ENCODE assay signal across 19 cellular contexts in genomic region chr5:30736642-30737041, GRCh38.
DNase-seq lines count a peak whose midpoint lies in the region; ATAC-seq, FAIRE-seq and TF ChIP-seq lines count a peak whose summit lies in the region.
"Had no signal": no experiment of that assay in that cellular context is flagged by ENCODE, and none has a peak within 500 bp of the region (broad histone marks: within the 10 kb centered on the region; RNA-seq: fewer than 3 reads in every experiment).

No MANE protein-coding gene starts in this region.

- no peaks in the 10 kb centered on the region for H3K36me3 ChIP-seq in astrocyte (ENCODE audit: insufficient read depth, low read length)
- no peaks in the 10 kb centered on the region for H3K36me3 ChIP-seq in transverse colon

- H3K27ac ChIP-seq in astrocyte (ENCODE audit: low read depth, low read length) (no peak overlapping the region), transverse colon (no peak overlapping the region)
- H3K27ac ChIP-seq: A549, RWPE1 had no signal

- TF ChIP-seq POLR2A in transverse colon (IDR thresholded peaks at IDR 0.05), result no peak

- H3K4me3 ChIP-seq in astrocyte (ENCODE audit: insufficient read depth, low read depth, low read length), result no peak overlapping the region
- H3K4me3 ChIP-seq in transverse colon, result no peak overlapping the region
- H3K4me3 ChIP-seq: A549, K562 had no signal

- TF ChIP-seq CTCF in astrocyte (IDR thresholded peaks at IDR 0.05; ENCODE audit: insufficient read depth, low read depth, low read length) (no peak), omental fat pad (IDR thresholded peaks at IDR 0.05) (no peak), transverse colon (IDR thresholded peaks at IDR 0.05) (no peak)

- H3K27me3 Mint-ChIP-seq in astrocyte (ENCODE audit: low read depth, unreplicated experiment), result no peaks in the 10 kb centered on the region
- no peaks in the 10 kb centered on the region for H3K27me3 Mint-ChIP-seq in stimulated activated memory B cell treated with anti-CD40 and anti-IgM and Interleukin-4, amounts not matched to agents 10 μg/mL and 1 μg/mL and 100 μg/mL, for 72 hours
- H3K27me3 Mint-ChIP-seq: CD4-positive, CD25-positive, alpha-beta regulatory T cell had no signal

- no peak overlapping the region for H3K9ac ChIP-seq in astrocyte (ENCODE audit: low read length)

- no peak overlapping the region for H3K4me2 ChIP-seq in astrocyte (ENCODE audit: low read length)
- H3K4me2 ChIP-seq: A549 had no signal

- FAIRE-seq in astrocyte (lab: Jason Lieb, UNC), result no peak
- FAIRE-seq: A549, K562 had no signal

- no peak for TF ChIP-seq EP300 in transverse colon (IDR thresholded peaks at IDR 0.05; ENCODE audit: low read depth)

- in situ Hi-C loops in transverse colon (cut with MboI; ENCODE audit: low pct_ligation_motif_present in 1 of 4, low pct_unique_long_range_greater_than_20kb in 1 of 4, low sequenced_read_pairs in 3 of 4), result no loop called here

- H3K79me2 ChIP-seq in astrocyte (ENCODE audit: insufficient read depth, low read length), result no peaks in the 10 kb centered on the region

- peaks cover 26% of the 10 kb centered on the region for H3K4me1 Mint-ChIP-seq in astrocyte (ENCODE audit: low read depth, unreplicated experiment)
- no peaks in the 10 kb centered on the region for H3K4me1 Mint-ChIP-seq in stimulated activated memory B cell treated with anti-CD40 and anti-IgM and Interleukin-4, amounts not matched to agents 10 μg/mL and 1 μg/mL and 100 μg/mL, for 72 hours
- H3K4me1 Mint-ChIP-seq: CD4-positive, CD25-positive, alpha-beta regulatory T cell had no signal

- H4K20me1 ChIP-seq in astrocyte (ENCODE audit: insufficient read depth, low read length), result no peaks in the 10 kb centered on the region

- H3K4me1 ChIP-seq in astrocyte (ENCODE audit: insufficient read depth, low read length) (no peaks in the 10 kb centered on the region), transverse colon (no peaks in the 10 kb centered on the region)
- H3K4me1 ChIP-seq: A549 had no signal

- peak; percentile 41 for ATAC-seq in omental fat pad (ENCODE audit: low FRiP score)
- no peak for ATAC-seq in stimulated activated memory B cell treated with anti-CD40 and anti-IgM and Interleukin-4, amounts not matched to agents 10 μg/mL and 1 μg/mL and 100 μg/mL, for 72 hours
- ATAC-seq: A549, K562 had no signal

- no peak overlapping the region for H3K4me3 Mint-ChIP-seq in astrocyte (ENCODE audit: unreplicated experiment)
- no peak overlapping the region for H3K4me3 Mint-ChIP-seq in stimulated activated memory B cell treated with anti-CD40 and anti-IgM and Interleukin-4, amounts not matched to agents 10 μg/mL and 1 μg/mL and 100 μg/mL, for 72 hours
- H3K4me3 Mint-ChIP-seq: CD4-positive, CD25-positive, alpha-beta regulatory T cell had no signal

- intact Hi-C loops in transverse colon (cut with DNase I; ENCODE audit: low total_unique reads), result no loop called here

- H3K36me3 Mint-ChIP-seq in astrocyte (ENCODE audit: low read depth, unreplicated experiment), result no peaks in the 10 kb centered on the region
- no peaks in the 10 kb centered on the region for H3K36me3 Mint-ChIP-seq in stimulated activated memory B cell treated with anti-CD40 and anti-IgM and Interleukin-4, amounts not matched to agents 10 μg/mL and 1 μg/mL and 100 μg/mL, for 72 hours
- H3K36me3 Mint-ChIP-seq: CD4-positive, CD25-positive, alpha-beta regulatory T cell had no signal

- H3K9me3 Mint-ChIP-seq in astrocyte (ENCODE audit: unreplicated experiment), result peaks cover 6% of the 10 kb centered on the region
- H3K9me3 Mint-ChIP-seq in stimulated activated memory B cell treated with anti-CD40 and anti-IgM and Interleukin-4, amounts not matched to agents 10 μg/mL and 1 μg/mL and 100 μg/mL, for 72 hours, result no peaks in the 10 kb centered on the region

- no peaks in the 10 kb centered on the region for H3K27me3 ChIP-seq in astrocyte (ENCODE audit: insufficient read depth, low read length)
- no peaks in the 10 kb centered on the region for H3K27me3 ChIP-seq in transverse colon

- peak; percentile 3 for DNase-seq in MV-4-11 (lab: John Stamatoyannopoulos, UW)
- peak; percentile 8 for DNase-seq in astrocyte (ENCODE audit: low read depth)
- peak; percentile 7 for DNase-seq in fibroblast of peridontal ligament (ENCODE audit: extremely low read depth)
- DNase-seq in omental fat pad (ENCODE audit: low spot score), result no peak
- DNase-seq in NOMO-1 (lab: John Stamatoyannopoulos, UW; ENCODE audit: unreplicated experiment in 2 of 2), result no peak
- DNase-seq in transverse colon, result no peak
- DNase-seq: CD4-positive, CD25-positive, alpha-beta regulatory T cell; H7; MM.1S; NCI-H1092 treated with DMSO at 0.1 percent for 48 hours; NCI-H1436 treated with DMSO at 0.1 percent for 48 hours; NCI-H1930; NCI-H510A; NCI-H748 treated with DMSO at 0.1 percent for 48 hours; SHP77 treated with DMSO at 0.1 percent for 48 hours had no signal

- H3K9me3 ChIP-seq in astrocyte (ENCODE audit: insufficient read depth, low read depth, low read length), result no peaks in the 10 kb centered on the region
- H3K9me3 ChIP-seq in transverse colon, result no peaks in the 10 kb centered on the region
- H3K9me3 ChIP-seq: A549 had no signal

- no peak overlapping the region for H3K27ac Mint-ChIP-seq in astrocyte (ENCODE audit: unreplicated experiment)
- no peak overlapping the region for H3K27ac Mint-ChIP-seq in stimulated activated memory B cell treated with anti-CD40 and anti-IgM and Interleukin-4, amounts not matched to agents 10 μg/mL and 1 μg/mL and 100 μg/mL, for 72 hours
- H3K27ac Mint-ChIP-seq: CD4-positive, CD25-positive, alpha-beta regulatory T cell had no signal

- H2AFZ ChIP-seq in astrocyte (ENCODE audit: low read depth, low read length), result no peak overlapping the region

Comparison
In these comparisons a context has a peak if more than half of its experiments do, and no peak if none do; other contexts are left out.
1. DNase-seq: peak in MV-4-11 (single experiment), astrocyte (single experiment) and fibroblast of peridontal ligament (single experiment); none in omental fat pad (single experiment), NOMO-1 (0 of 2) and transverse colon (single experiment).